In genomic region chr3:53130179-53131135, GRCh38 we compare ENCODE assay signal across 8 cellular contexts. TPM values are rescaled to one million over a fixed set of nuclear protein-coding genes. Genes with fewer than 3 reads are reported as not detected.
DNase-seq lines count a peak whose midpoint lies in the region; ATAC-seq and TF ChIP-seq lines count a peak whose summit lies in the region.

Gene RFT1 (minus strand): TSS chr3:53130435. CDS start chr3:53130400, 35 bp downstream.

- TF ChIP-seq POLR2A in tibial nerve (IDR thresholded peaks at IDR 0.05) = peak; percentile 11 to 55

- H2AFZ ChIP-seq in parathyroid adenoma = peak within 1 kb of the TSS; percentile 88

- H3K4me3 ChIP-seq in adipocyte (ENCODE audit: low read length) (peak within 1 kb of the TSS; percentile 94), cardiac muscle cell (peak within 1 kb of the TSS; percentile 87), parathyroid adenoma (ENCODE audit: low read depth, low read length) (peak within 1 kb of the TSS; percentile 94), tibial nerve (peak within 1 kb of the TSS; percentile 72 to 90 (median 74))

- peak; percentile 75 to 91 for TF ChIP-seq EP300 in tibial nerve (IDR thresholded peaks at IDR 0.05)

- H3K27ac ChIP-seq in cardiac muscle cell = peak within 1 kb of the TSS; percentile 93
- H3K27ac ChIP-seq in parathyroid adenoma = peak within 1 kb of the TSS; percentile 85
- H3K27ac ChIP-seq in tibial nerve = peak within 1 kb of the TSS; percentile 74 to 89 (median 87)

- H3K9ac ChIP-seq in adipocyte (ENCODE audit: low read length) (peak within 1 kb of the TSS; percentile 93), parathyroid adenoma (peak within 1 kb of the TSS; percentile 74)

- H3K36me3 ChIP-seq in adipocyte (ENCODE audit: control insufficient read depth, insufficient read depth, low read length, severe bottlenecking) (peaks cover 6% of the 10 kb centered on the region), cardiac muscle cell (no peaks in the 10 kb centered on the region), parathyroid adenoma (ENCODE audit: control insufficient read depth, insufficient read depth, low read length) (no peaks in the 10 kb centered on the region), tibial nerve (peaks cover 0 to 23% (median 0%) of the 10 kb centered on the region in 3 donors)

- peak; percentile 91 for ATAC-seq in HG02678 (IDR thresholded peaks at IDR 0.05; ENCODE audit: unreplicated experiment)

- TF ChIP-seq CTCF in GM10266 (IDR thresholded peaks at IDR 0.05; ENCODE audit: control insufficient read depth, insufficient read depth, low read depth, missing control alignments) = no peak
- no peak for TF ChIP-seq CTCF in cardiac muscle cell (IDR thresholded peaks at IDR 0.05; ENCODE audit: low read depth, low read length)
- TF ChIP-seq CTCF in parathyroid adenoma (IDR thresholded peaks at IDR 0.05) = peak; percentile 18
- TF ChIP-seq CTCF in tibial nerve (IDR thresholded peaks at IDR 0.05) = peak in 1 of 5 experiments; percentile 47

- H3K27me3 ChIP-seq in adipocyte (replicated peaks; ENCODE audit: control insufficient read depth, insufficient read depth, low read length) (no peaks in the 10 kb centered on the region), cardiac muscle cell (peaks cover 34% of the 10 kb centered on the region), parathyroid adenoma (ENCODE audit: control insufficient read depth, insufficient read depth, low read length) (no peaks in the 10 kb centered on the region), tibial nerve (no peaks in the 10 kb centered on the region)

- H3K9me3 ChIP-seq in adipocyte (ENCODE audit: control insufficient read depth, low read length) = no peaks in the 10 kb centered on the region
- no peaks in the 10 kb centered on the region for H3K9me3 ChIP-seq in cardiac muscle cell (ENCODE audit: low read depth)
- no peaks in the 10 kb centered on the region for H3K9me3 ChIP-seq in parathyroid adenoma (ENCODE audit: control insufficient read depth, low read length)
- no peaks in the 10 kb centered on the region for H3K9me3 ChIP-seq in tibial nerve

- H3K4me2 ChIP-seq in parathyroid adenoma (ENCODE audit: low read length) = peak within 1 kb of the TSS; percentile 95

- WGBS in tibial nerve, 2 donors = 3 to 5% methylated on average over 17 to 31 of the region's 41 CpGs

- H3K4me1 ChIP-seq in adipocyte (ENCODE audit: control insufficient read depth, insufficient read depth, low read length) = peaks cover 19% of the 10 kb centered on the region
- peaks cover 14% of the 10 kb centered on the region for H3K4me1 ChIP-seq in cardiac muscle cell (ENCODE audit: low read depth)
- peaks cover 12% of the 10 kb centered on the region for H3K4me1 ChIP-seq in parathyroid adenoma
- peaks cover 0 to 41% (median 15%) of the 10 kb centered on the region in 4 donors for H3K4me1 ChIP-seq in tibial nerve

- H3K79me2 ChIP-seq in parathyroid adenoma = peaks cover 2% of the 10 kb centered on the region

- DNase-seq in GM10266 (ENCODE audit: extremely low spot score) (peak; percentile 87), NCI-H1417 treated with DMSO at 0.1 percent for 48 hours (lab: John Stamatoyannopoulos, UW) (peak; percentile 66), T follicular helper cell (ENCODE audit: low read depth) (peak; percentile 98), adipocyte (ENCODE audit: low read depth) (peak; percentile 99), cardiac muscle cell (ENCODE audit: low read depth in 1 of 2, low spot score in 1 of 2) (peak; percentile 97 to 98), tibial nerve (ENCODE audit: low spot score in 2 of 2) (peak; percentile 100)

RNA-seq across cellular contexts. Expression of gene RFT1, which starts in this region (rescaled TPM):
- total RNA-seq in cardiac muscle cell = 5.4 and 8.1 TPM in 2 replicates
- polyA plus RNA-seq in cardiac muscle cell = 16.1 and 16.7 TPM in 2 replicates
- total RNA-seq in tibial nerve = 10 to 100 TPM; 12.0 to 18.6 (median 14.6) TPM

Comparison
In these comparisons a context has a peak if more than half of its experiments do, and no peak if none do; other contexts are left out.
1. Peak in every context shown above with its lines: DNase-seq, ATAC-seq, H3K4me3 ChIP-seq and H3K27ac ChIP-seq.